30 cellular contexts compared by ENCODE assay signal in the genomic region with DNA sequence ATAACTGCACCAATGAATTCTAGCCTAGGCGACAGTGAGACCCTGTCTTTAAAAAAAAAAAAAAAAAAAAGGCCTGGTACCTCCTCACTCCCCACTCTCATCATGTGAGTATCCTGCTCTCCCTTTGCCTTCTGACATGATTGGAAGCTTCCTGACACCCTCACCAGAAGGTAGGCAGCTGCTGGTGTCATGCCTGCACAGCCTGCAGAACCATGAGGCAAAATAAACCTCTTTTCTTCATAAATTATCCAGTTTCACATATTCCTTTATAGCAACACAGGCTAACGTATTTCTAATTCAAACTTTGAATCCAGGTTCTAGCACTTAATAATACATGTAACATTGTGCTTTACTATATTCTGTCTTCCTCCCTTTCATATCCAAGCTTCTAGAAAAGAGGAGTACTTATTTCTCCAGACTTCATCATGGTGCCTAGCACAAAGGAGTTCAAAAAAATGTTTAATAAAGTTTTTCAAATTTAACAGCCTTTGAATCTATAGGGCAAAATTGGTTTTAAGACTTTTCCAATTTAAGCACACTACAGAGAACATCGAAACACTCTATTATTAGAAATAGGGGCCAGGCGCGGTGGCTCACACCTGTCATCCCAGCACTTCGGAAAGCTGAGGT.
"Had no signal": no experiment of that assay in that cellular context is flagged by ENCODE, and none has a peak within 500 bp of the region (broad histone marks: within the 10 kb centered on the region; RNA-seq: fewer than 3 reads in every experiment).

No MANE protein-coding gene starts in this region.

- FAIRE-seq: bronchial epithelial cell, pancreas had no signal

- H3K27me3 Mint-ChIP-seq: central memory CD8-positive, alpha-beta T cell; dendritic cell treated with granulocyte-macrophage colony-stimulating factor and Interleukin-4, amounts not matched to agents 40 ng/mL and 50 ng/mL, for 4 days; stimulated activated naive B cell treated with anti-CD40 and anti-IgM and Interleukin-4, amounts not matched to agents 10 μg/mL and 1 μg/mL and 100 μg/mL, for 72 hours had no signal

- H3K9me3 Mint-ChIP-seq: central memory CD8-positive, alpha-beta T cell; dendritic cell treated with granulocyte-macrophage colony-stimulating factor and Interleukin-4, amounts not matched to agents 40 ng/mL and 50 ng/mL, for 4 days had no signal

- H3K4me3 Mint-ChIP-seq: dendritic cell treated with granulocyte-macrophage colony-stimulating factor and Interleukin-4, amounts not matched to agents 40 ng/mL and 50 ng/mL, for 4 days; endodermal cell; nephron; stimulated activated naive B cell treated with anti-CD40 and anti-IgM and Interleukin-4, amounts not matched to agents 10 μg/mL and 1 μg/mL and 100 μg/mL, for 72 hours had no signal

- H3K4me3 ChIP-seq: heart left ventricle, lower lobe of right lung, mucosa of descending colon, pancreas, right atrium auricular region, stomach, thyroid gland, upper lobe of right lung had no signal

- H3K27ac Mint-ChIP-seq: dendritic cell treated with granulocyte-macrophage colony-stimulating factor and Interleukin-4, amounts not matched to agents 40 ng/mL and 50 ng/mL, for 4 days; endodermal cell had no signal

- H3K27me3 ChIP-seq: heart left ventricle, pancreas, right atrium auricular region, stomach, thyroid gland, upper lobe of right lung had no signal

- H3K9me3 ChIP-seq: heart left ventricle, lower lobe of right lung, mucosa of descending colon, pancreas, right atrium auricular region, stomach, thyroid gland, upper lobe of right lung had no signal

- H3K27ac ChIP-seq: lower lobe of right lung, pancreas, right atrium auricular region, stomach, thyroid gland, upper lobe of right lung had no signal

- ATAC-seq: esophagus mucosa; left lobe of liver; lower lobe of right lung; mucosa of descending colon; pancreas; stimulated activated naive B cell treated with anti-CD40 and anti-IgM and Interleukin-4, amounts not matched to agents 10 μg/mL and 1 μg/mL and 100 μg/mL, for 72 hours; upper lobe of right lung had no signal

- H3K36me3 ChIP-seq: pancreas, thyroid gland had no signal

- DNase-seq: activated CD4-positive, alpha-beta T cell treated with anti-CD3 and anti-CD28 coated beads for 4 hours; activated CD4-positive, alpha-beta T cell treated with anti-CD3 and anti-CD28 coated beads, Interleukin-2, amount 50 U/mL, for 48 hours; activated CD4-positive, CD25-positive, alpha-beta regulatory T cell; activated CD8-positive, alpha-beta memory T cell treated with anti-CD3 and anti-CD28 coated beads for 24 hours; activated gamma-delta T cell treated with Interleukin-2 at 50 U/mL for 16 hours; activated naive CD4-positive, alpha-beta T cell treated with anti-CD3 and anti-CD28 coated beads, Interleukin-2, amount 50 U/mL, for 16 hours; activated T-cell treated with anti-CD3 and anti-CD28 coated beads, Interleukin-2, amount 50 U/mL, for 1 hour; anterior cingulate cortex; endodermal cell; foreskin fibroblast; heart left ventricle; hypothalamus; kidney glomerular epithelial cell; lower lobe of right lung; mucosa of descending colon; nucleus accumbens; pancreas; stimulated activated CD4-positive, alpha-beta T cell treated with anti-CD3 and anti-CD28 coated beads, Interleukin-15, amount 100 ng/mL, for 24 hours; stimulated activated CD4-positive, alpha-beta T cell treated with anti-CD3 and anti-CD28 coated beads, Interleukin-2, amount 100 ng/mL, for 24 hours; stimulated activated naive B cell treated with anti-CD40 and anti-IgM and Interleukin-4, amounts not matched to agents 10 μg/mL and 1 μg/mL and 100 μg/mL, for 72 hours; stomach; thyroid gland; upper lobe of right lung had no signal
